8 cellular contexts compared by ENCODE assay signal in genomic region chr12:57590536-57590891, GRCh38. TPM values are rescaled to one million over a fixed set of nuclear protein-coding genes. Genes with fewer than 3 reads are reported as not detected.
DNase-seq lines count a peak whose midpoint lies in the region; ATAC-seq, FAIRE-seq and TF ChIP-seq lines count a peak whose summit lies in the region.

No MANE protein-coding gene starts in this region.

- TF ChIP-seq EP300 in GM12878 (IDR thresholded peaks at IDR 0.05; ENCODE audit: borderline replicate concordance in 1 of 2, control insufficient read depth in 1 of 2, low read depth in 2 of 2, low read length in 2 of 2), result no peak

- H3K18ac ChIP-seq in mesenchymal stem cell (ENCODE audit: low read depth in 1 of 2, low read length in 2 of 2), result peak overlapping the region; percentile 67 to 92

- RAD21 ChIA-PET in GM12878 (lab: Charles Lee; ENCODE audit: unreplicated experiment), result interaction anchor here (0.7 to 2.3 kb wide), 2 partner anchors 24 to 327 kb away, joined by 3 to 8 read pairs; no protein-coding TSS in a partner anchor

- no peak overlapping the region for H4K91ac ChIP-seq in mesenchymal stem cell (ENCODE audit: low read length)

- H3K36me3 ChIP-seq in GM12878 (ENCODE audit: control insufficient read depth in 2 of 2, insufficient read depth in 2 of 2, low read length in 1 of 2) (no peaks in the 10 kb centered on the region), mesenchymal stem cell (ENCODE audit: control insufficient read depth in 1 of 2, insufficient read depth in 2 of 2, low read depth in 1 of 2, low read length in 2 of 2) (peaks cover 0 to 6% of the 10 kb centered on the region in 2 experiments)

- peak overlapping the region; percentile 92 for H3K4me3 Mint-ChIP-seq in HFFc6

- CTCF ChIA-PET in GM12878 (lab: Yijun Ruan, JAX), result interaction anchor here (0.6 to 5.1 kb wide), 6 partner anchors 8 to 135 kb away, joined by 3 to 52 read pairs (median 4); partner anchors contain the start of gene INHBE

- FAIRE-seq in GM12878 (lab: Jason Lieb, UNC), result no peak

- peak overlapping the region; percentile 99 for H3K4me2 ChIP-seq in GM12878 (ENCODE audit: control insufficient read depth, insufficient read depth)
- peak overlapping the region; percentile 100 for H3K4me2 ChIP-seq in mesenchymal stem cell (ENCODE audit: low read length, poor library complexity, severe bottlenecking)

- peaks cover 7% of the 10 kb centered on the region for H3K79me2 ChIP-seq in GM12878 (ENCODE audit: control insufficient read depth, insufficient read depth, low read length)

- no peaks in the 10 kb centered on the region for H3K9me3 Mint-ChIP-seq in HFFc6

- H3K4me3 ChIP-seq in GM12878, result peak overlapping the region; percentile 98
- peak overlapping the region; percentile 85 to 97 for H3K4me3 ChIP-seq in mesenchymal stem cell (ENCODE audit: insufficient read depth in 1 of 2, low read depth in 1 of 2, low read length in 2 of 2)

- H3K79me1 ChIP-seq in mesenchymal stem cell (replicated peaks; ENCODE audit: low read length, poor library complexity, severe bottlenecking), result peaks cover 31% of the 10 kb centered on the region

- H2AK5ac ChIP-seq in mesenchymal stem cell (ENCODE audit: low read length, severe bottlenecking), result no peak overlapping the region

- SMC1A ChIA-PET in GM12878 (lab: Charles Lee; ENCODE audit: uncharacterized antibody, unreplicated experiment), result interaction anchor here (0.6 to 2.4 kb wide), 5 partner anchors 8 to 558 kb away, joined by 3 to 7 read pairs (median 4); no protein-coding TSS in a partner anchor

- H2BK120ac ChIP-seq in mesenchymal stem cell (ENCODE audit: low read depth, low read length), result no peak overlapping the region

- H3K4me1 ChIP-seq in GM12878 (ENCODE audit: control insufficient read depth, insufficient read depth, low read length), result peaks cover 4% of the 10 kb centered on the region; the same call in 1 of the 2 replicates
- peaks cover 15% of the 10 kb centered on the region for H3K4me1 ChIP-seq in mesenchymal stem cell (ENCODE audit: control insufficient read depth, insufficient read depth, low read depth, low read length)

- ATAC-seq in GM12878 (peak; percentile 4), GM18498 (IDR thresholded peaks at IDR 0.05; ENCODE audit: unreplicated experiment) (no peak)

- H2BK15ac ChIP-seq in mesenchymal stem cell (ENCODE audit: low read depth, poor library complexity, severe bottlenecking), result no peak overlapping the region

- H3K27ac ChIP-seq in 22Rv1 (peak overlapping the region; percentile 60), GM12878 (ENCODE audit: control insufficient read depth, insufficient read depth) (peak overlapping the region; percentile 51), mesenchymal stem cell (ENCODE audit: low read length, poor library complexity, severe bottlenecking) (no peak overlapping the region)

- no peaks in the 10 kb centered on the region for H3K36me3 Mint-ChIP-seq in HFFc6 (ENCODE audit: low read depth)

- no peak overlapping the region; the same call in 1 of the 2 replicates for H3K27ac Mint-ChIP-seq in HFFc6

- no peaks in the 10 kb centered on the region for H3K27me3 ChIP-seq in GM12878 (replicated peaks in 1 of 2; ENCODE audit: control insufficient read depth in 2 of 2, insufficient read depth in 2 of 2, low read length in 1 of 2)
- peaks cover 22 to 56% of the 10 kb centered on the region in 2 experiments for H3K27me3 ChIP-seq in mesenchymal stem cell (ENCODE audit: control insufficient read depth in 1 of 2, insufficient read depth in 1 of 2, low read length in 2 of 2)

- H4K8ac ChIP-seq in mesenchymal stem cell (ENCODE audit: low read length), result peak overlapping the region; percentile 4

- H3K9me3 ChIP-seq in GM12878 (replicated peaks; ENCODE audit: control insufficient read depth, insufficient read depth, low read length), result no peaks in the 10 kb centered on the region
- H3K9me3 ChIP-seq in mesenchymal stem cell (ENCODE audit: control insufficient read depth, low read length), result no peaks in the 10 kb centered on the region

- no peak overlapping the region for H3K23ac ChIP-seq in mesenchymal stem cell (ENCODE audit: low read length in 2 of 2)

- no peak for TF ChIP-seq CTCF in 22Rv1 (IDR thresholded peaks at IDR 0.05)
- TF ChIP-seq CTCF in HFFc6 (IDR thresholded peaks at IDR 0.05), result no peak
- no peak for TF ChIP-seq CTCF in GM12878 (IDR thresholded peaks at IDR 0.05 in 2 of 3, conservative IDR thresholded peaks at IDR 0.05 in 1 of 3; ENCODE audit: control insufficient read depth in 2 of 3, extremely low read depth in 1 of 3, insufficient read depth in 1 of 3, low read depth in 3 of 3, low read length in 3 of 3)

- TF ChIP-seq RAD21 in GM12878 (IDR thresholded peaks at IDR 0.05; ENCODE audit: insufficient read depth, low read depth, low read length), result no peak

- no peak overlapping the region for H3K14ac ChIP-seq in mesenchymal stem cell (ENCODE audit: low read length in 2 of 2)

- peak overlapping the region; percentile 93 for H2AFZ ChIP-seq in GM12878 (ENCODE audit: control insufficient read depth, low read depth, low read length)
- peak overlapping the region; percentile 96 for H2AFZ ChIP-seq in mesenchymal stem cell (ENCODE audit: low read depth, low read length)

- no peak overlapping the region for H2BK12ac ChIP-seq in mesenchymal stem cell (ENCODE audit: low read length in 2 of 2)

- peak overlapping the region; percentile 67 for H3K9ac ChIP-seq in GM12878 (ENCODE audit: control insufficient read depth, insufficient read depth, low read length)
- H3K9ac ChIP-seq in mesenchymal stem cell (ENCODE audit: low read length), result peak overlapping the region; percentile 79

- no peaks in the 10 kb centered on the region; the same call in 1 of the 2 replicates for H3K27me3 Mint-ChIP-seq in HFFc6 (ENCODE audit: insufficient read depth)

- intact Hi-C loops in GM12878 (cut with micrococcal nuclease; ENCODE audit: unreplicated experiment), result loop anchor here (5.0 kb wide), 1 partner anchor 102 kb away; the partner anchor contains the start of gene OS9

- in situ Hi-C loops in GM12878 (cut with MboI), result no loop called here

- TF ChIP-seq POLR2A in GM12878 (IDR thresholded peaks at IDR 0.05; ENCODE audit: low read depth, low read length), result no peak

- 1% methylated on average over 4 of the region's 4 CpGs for WGBS in GM12878 (ENCODE audit: insufficient coverage, insufficient replicate concordance, low lambda C conversion rate, missing lambda C conversion rate)
- WGBS in mesenchymal stem cell, result 18% methylated on average over 4 of the region's 4 CpGs

- no peak for DNase-seq in HFFc6
- no peak for DNase-seq in GM12878 (ENCODE audit: low read depth, low spot score)
- no peak for DNase-seq in mesenchymal stem cell
- DNase-seq in HCEC 1CT, result no peak
- DNase-seq in ureter (ENCODE audit: low spot score), result no peak
- DNase-seq in GDM1 (lab: John Stamatoyannopoulos, UW), result no peak

- no peaks in the 10 kb centered on the region for H4K20me1 ChIP-seq in GM12878 (ENCODE audit: control insufficient read depth, insufficient read depth)

- POLR2A ChIA-PET in GM12878 (lab: Charles Lee), result interaction anchor here (0.8 to 1.7 kb wide), 6 partner anchors 10 to 70 kb away, joined by 3 to 7 read pairs (median 3); partner anchors contain the start of genes ARHGEF25 and DDIT3

- peak overlapping the region in 1 of 2 experiments; percentile 24 for H3K4ac ChIP-seq in mesenchymal stem cell (ENCODE audit: low read depth in 1 of 2, low read length in 2 of 2)

- peaks cover 26% of the 10 kb centered on the region for H3K4me1 Mint-ChIP-seq in HFFc6 (ENCODE audit: low read depth)

- no peak overlapping the region for H2BK5ac ChIP-seq in mesenchymal stem cell (ENCODE audit: low read depth, low read length, poor library complexity, severe bottlenecking)

- no TSS peak for BruUV-seq in GM12878 (replicated peaks; lab: Mats Ljungman, UMichigan)

RNA-seq across cellular contexts. Expression of gene PIP4K2C, which starts 0.5 kb away (rescaled TPM):
- 10 to 100 TPM; 21.1 to 33.1 (median 24.3) TPM for total RNA-seq in HFFc6 (2021; fragmentation: NEBNext Ultra II Directional; extraction: Animal tissue kit (Norgen Biotek cat#: 25700))
- 11.2 and 12.1 TPM in 2 replicates for total RNA-seq in GM12878 (2013; cell fraction: nucleolus; rRNA removed)
- total RNA-seq in GM12878 (2014; rRNA removed) (13.1 and 15.0 TPM in 2 replicates), GM12878 (2014; rRNA removed; fragmentation: Illumina TruSeq; extraction: Trizol) (9.5 and 10.6 TPM in 2 replicates), GM12878 (2021) (19.0 and 20.9 TPM in 2 replicates), ureter (48.0 TPM)
- 10.3 TPM for polyA plus RNA-seq in GM12878 (2011; ENCODE audit: low read depth)
- polyA plus RNA-seq in GM12878 (2011; rRNA removed) (19.2 and 23.7 TPM in 2 replicates), GM12878 (2014; fragmentation: Illumina TruSeq; extraction: Trizol) (25.1 and 34.2 TPM in 2 replicates), GM12878 (2014; fragmentation: Nextera tagmentation; extraction: Ambion mirVana) (1 to 10 TPM; 4.8 to 6.0 TPM), GM12878 (2014; rRNA removed) (13.9 and 18.4 TPM in 2 replicates), GM12878 (2016; fragmentation: Nextera tagmentation; extraction: Ambion mirVana) (10 to 100 TPM; 13.3 to 16.5 TPM)
- 13.6 and 16.9 TPM in 2 replicates for polyA plus RNA-seq in GM12878 (2011; cell fraction: cytosol; rRNA removed)
- polyA plus RNA-seq in GM12878 (2011; cell fraction: nucleus; rRNA removed), result 28.2 and 29.1 TPM in 2 replicates
- 11.2 and 13.0 TPM in 2 replicates for polyA plus RNA-seq in GM12878 (2012)
- polyA minus RNA-seq in GM12878 (2011; rRNA and poly(A)+ RNA removed), result 12.5 and 14.3 TPM in 2 replicates
- polyA minus RNA-seq in GM12878 (2011; cell fraction: cytosol; rRNA and poly(A)+ RNA removed), result 3.8 and 4.3 TPM in 2 replicates
- 4.1 and 5.8 TPM in 2 replicates for polyA minus RNA-seq in GM12878 (2011; cell fraction: nucleus; rRNA and poly(A)+ RNA removed)
- polyA plus RNA-seq in mesenchymal stem cell (2013, experiment 1 of 2), result 15.5 TPM
- polyA plus RNA-seq in mesenchymal stem cell (2013, experiment 2 of 2), result 15.4 TPM

RNA-seq across cellular contexts. Expression of gene DTX3, which starts 14.1 kb away (rescaled TPM):
- total RNA-seq in HFFc6 (2021; fragmentation: NEBNext Ultra II Directional; extraction: Animal tissue kit (Norgen Biotek cat#: 25700)), result 10 to 100 TPM; 17.7 to 21.0 (median 19.2) TPM
- 21.1 and 24.2 TPM in 2 replicates for total RNA-seq in GM12878 (2013; cell fraction: nucleolus; rRNA removed)
- total RNA-seq in GM12878 (2014; rRNA removed), result 7.8 and 11.1 TPM in 2 replicates
- 5.2 and 6.0 TPM in 2 replicates for total RNA-seq in GM12878 (2014; rRNA removed; fragmentation: Illumina TruSeq; extraction: Trizol)
- 9.6 and 10.5 TPM in 2 replicates for total RNA-seq in GM12878 (2021)
- 15.8 TPM for polyA plus RNA-seq in GM12878 (2011; ENCODE audit: low read depth)
- polyA plus RNA-seq in GM12878 (2011; rRNA removed), result 3.8 and 6.0 TPM in 2 replicates
- polyA plus RNA-seq in GM12878 (2011; cell fraction: cytosol; rRNA removed), result 8.5 and 10.4 TPM in 2 replicates
- 45.4 and 51.8 TPM in 2 replicates for polyA plus RNA-seq in GM12878 (2011; cell fraction: nucleus; rRNA removed)
- 24.9 and 31.7 TPM in 2 replicates for polyA plus RNA-seq in GM12878 (2012)
- 6.1 and 9.2 TPM in 2 replicates for polyA plus RNA-seq in GM12878 (2014; fragmentation: Illumina TruSeq; extraction: Trizol)
- polyA plus RNA-seq in GM12878 (2014; fragmentation: Nextera tagmentation; extraction: Ambion mirVana), result 1 to 10 TPM; 1.1 to 2.1 TPM
- 13.6 and 14.9 TPM in 2 replicates for polyA plus RNA-seq in GM12878 (2014; rRNA removed)
- 1 to 10 TPM; 2.3 to 3.0 TPM for polyA plus RNA-seq in GM12878 (2016; fragmentation: Nextera tagmentation; extraction: Ambion mirVana)
- 2.3 and 6.1 TPM in 2 replicates for polyA minus RNA-seq in GM12878 (2011; rRNA and poly(A)+ RNA removed)
- polyA minus RNA-seq in GM12878 (2011; cell fraction: cytosol; rRNA and poly(A)+ RNA removed), result 0.67 and 1.1 TPM in 2 replicates
- 4.6 and 5.3 TPM in 2 replicates for polyA minus RNA-seq in GM12878 (2011; cell fraction: nucleus; rRNA and poly(A)+ RNA removed)
- polyA plus RNA-seq in mesenchymal stem cell (2013, experiment 1 of 2), result 27.2 TPM
- polyA plus RNA-seq in mesenchymal stem cell (2013, experiment 2 of 2), result 26.4 TPM
- 40.0 TPM for total RNA-seq in ureter

RNA-seq across cellular contexts. Expression of gene ARHGEF25, which starts 20.7 kb away (rescaled TPM):
- total RNA-seq in HFFc6 (2021; fragmentation: NEBNext Ultra II Directional; extraction: Animal tissue kit (Norgen Biotek cat#: 25700)), result 10 to 100 TPM; 10.2 to 21.9 (median 11.9) TPM
- total RNA-seq in GM12878 (2013; cell fraction: nucleolus; rRNA removed), result 7.8 and 8.5 TPM in 2 replicates
- total RNA-seq in GM12878 (2014; rRNA removed) (0.56 and 1.1 TPM in 2 replicates), GM12878 (2014; rRNA removed; fragmentation: Illumina TruSeq; extraction: Trizol) (0.40 and 1.5 TPM in 2 replicates), GM12878 (2021) (1.5 and 1.7 TPM in 2 replicates), ureter (41.5 TPM)
- 5.8 TPM for polyA plus RNA-seq in GM12878 (2011; ENCODE audit: low read depth)
- polyA plus RNA-seq in GM12878 (2011; rRNA removed) (2.5 and 4.5 TPM in 2 replicates), GM12878 (2014; fragmentation: Illumina TruSeq; extraction: Trizol) (2.7 TPM in 2 replicates), GM12878 (2014; fragmentation: Nextera tagmentation; extraction: Ambion mirVana) (under 1 TPM in 1 of 2 experiments, not detected in 1; 0.08 TPM), GM12878 (2014; rRNA removed) (1.1 and 1.2 TPM in 2 replicates), GM12878 (2016; fragmentation: Nextera tagmentation; extraction: Ambion mirVana) (not detected)
- 4.1 TPM in 2 replicates for polyA plus RNA-seq in GM12878 (2011; cell fraction: cytosol; rRNA removed)
- polyA plus RNA-seq in GM12878 (2011; cell fraction: nucleus; rRNA removed), result 12.0 and 16.0 TPM in 2 replicates
- 5.4 and 5.6 TPM in 2 replicates for polyA plus RNA-seq in GM12878 (2012)
- polyA minus RNA-seq in GM12878 (2011; rRNA and poly(A)+ RNA removed), result 2.3 and 2.4 TPM in 2 replicates
- polyA minus RNA-seq in GM12878 (2011; cell fraction: cytosol; rRNA and poly(A)+ RNA removed), result 0.80 and 1.9 TPM in 2 replicates
- polyA minus RNA-seq in GM12878 (2011; cell fraction: nucleus; rRNA and poly(A)+ RNA removed), result 2.1 and 3.6 TPM in 2 replicates
- 6.7 TPM for polyA plus RNA-seq in mesenchymal stem cell (2013, experiment 1 of 2)
- 5.9 TPM for polyA plus RNA-seq in mesenchymal stem cell (2013, experiment 2 of 2)

RNA-seq across cellular contexts. Expression of gene KIF5A, which starts 40.7 kb away (rescaled TPM):
- 1 to 10 TPM; 1.0 to 1.8 (median 1.2) TPM for total RNA-seq in HFFc6 (2021; fragmentation: NEBNext Ultra II Directional; extraction: Animal tissue kit (Norgen Biotek cat#: 25700))
- total RNA-seq in GM12878 (2013; cell fraction: nucleolus; rRNA removed), result 0.73 and 0.77 TPM in 2 replicates
- total RNA-seq in GM12878 (2014; rRNA removed) (1.0 and 1.1 TPM in 2 replicates), GM12878 (2014; rRNA removed; fragmentation: Illumina TruSeq; extraction: Trizol) (1.1 and 1.3 TPM in 2 replicates), GM12878 (2021) (2.2 and 2.9 TPM in 2 replicates), ureter (0.99 TPM)
- 0.24 TPM for polyA plus RNA-seq in GM12878 (2011; ENCODE audit: low read depth)
- polyA plus RNA-seq in GM12878 (2011; rRNA removed) (0.48 and 0.56 TPM in 2 replicates), GM12878 (2014; fragmentation: Illumina TruSeq; extraction: Trizol) (2.0 and 2.2 TPM in 2 replicates), GM12878 (2014; fragmentation: Nextera tagmentation; extraction: Ambion mirVana) (under 1 TPM; 0.35 to 0.44 TPM), GM12878 (2014; rRNA removed) (1.7 and 2.0 TPM in 2 replicates), GM12878 (2016; fragmentation: Nextera tagmentation; extraction: Ambion mirVana) (under 1 TPM; 0.69 to 0.92 TPM)
- 0.30 and 0.31 TPM in 2 replicates for polyA plus RNA-seq in GM12878 (2011; cell fraction: cytosol; rRNA removed)
- polyA plus RNA-seq in GM12878 (2011; cell fraction: nucleus; rRNA removed), result 1.2 and 1.5 TPM in 2 replicates
- 0.51 and 0.79 TPM in 2 replicates for polyA plus RNA-seq in GM12878 (2012)
- polyA minus RNA-seq in GM12878 (2011; rRNA and poly(A)+ RNA removed), result 0.36 and 0.51 TPM in 2 replicates
- polyA minus RNA-seq in GM12878 (2011; cell fraction: cytosol; rRNA and poly(A)+ RNA removed), result 0.10 TPM in 1 of 2 replicates, not detected in the other
- polyA minus RNA-seq in GM12878 (2011; cell fraction: nucleus; rRNA and poly(A)+ RNA removed), result 0.24 and 0.29 TPM in 2 replicates
- 0.26 TPM for polyA plus RNA-seq in mesenchymal stem cell (2013, experiment 1 of 2)
- polyA plus RNA-seq in mesenchymal stem cell (2013, experiment 2 of 2), result 0.22 TPM

RNA-seq across cellular contexts. Expression of gene B4GALNT1, which starts 42.5 kb away (rescaled TPM):
- total RNA-seq in HFFc6 (2021; fragmentation: NEBNext Ultra II Directional; extraction: Animal tissue kit (Norgen Biotek cat#: 25700)), result 1 to 10 TPM; 1.4 to 3.1 (median 2.3) TPM
- 0.88 and 0.93 TPM in 2 replicates for total RNA-seq in GM12878 (2013; cell fraction: nucleolus; rRNA removed)
- 0.06 TPM in 1 of 2 replicates, not detected in the other for total RNA-seq in GM12878 (2014; rRNA removed)
- 0.05 TPM in 1 of 2 replicates, not detected in the other for total RNA-seq in GM12878 (2014; rRNA removed; fragmentation: Illumina TruSeq; extraction: Trizol)
- total RNA-seq in GM12878 (2021), result 0.08 and 0.38 TPM in 2 replicates
- polyA plus RNA-seq in GM12878 (2011; ENCODE audit: low read depth), result 0.20 TPM
- 0.14 and 0.17 TPM in 2 replicates for polyA plus RNA-seq in GM12878 (2011; rRNA removed)
- polyA plus RNA-seq in GM12878 (2011; cell fraction: cytosol; rRNA removed), result 0.12 and 0.20 TPM in 2 replicates
- 0.57 and 1.3 TPM in 2 replicates for polyA plus RNA-seq in GM12878 (2011; cell fraction: nucleus; rRNA removed)
- 0.09 and 0.29 TPM in 2 replicates for polyA plus RNA-seq in GM12878 (2012)
- polyA plus RNA-seq in GM12878 (2014; fragmentation: Illumina TruSeq; extraction: Trizol), result 0.01 TPM in 1 of 2 replicates, not detected in the other
- not detected for polyA plus RNA-seq in GM12878 (2014; fragmentation: Nextera tagmentation; extraction: Ambion mirVana)
- polyA plus RNA-seq in GM12878 (2014; rRNA removed), result 0.03 and 0.17 TPM in 2 replicates
- polyA plus RNA-seq in GM12878 (2016; fragmentation: Nextera tagmentation; extraction: Ambion mirVana), result under 1 TPM; 0.12 to 0.24 TPM
- polyA minus RNA-seq in GM12878 (2011; rRNA and poly(A)+ RNA removed), result 0.15 and 0.36 TPM in 2 replicates
- not detected in 2 replicates for polyA minus RNA-seq in GM12878 (2011; cell fraction: cytosol; rRNA and poly(A)+ RNA removed)
- 0.29 and 0.73 TPM in 2 replicates for polyA minus RNA-seq in GM12878 (2011; cell fraction: nucleus; rRNA and poly(A)+ RNA removed)
- 0.77 TPM for polyA plus RNA-seq in mesenchymal stem cell (2013, experiment 1 of 2)
- 0.96 TPM for polyA plus RNA-seq in mesenchymal stem cell (2013, experiment 2 of 2)
- 3.3 TPM for total RNA-seq in ureter
